ENCODE assay signal across 1 cellular context in the genomic region with DNA sequence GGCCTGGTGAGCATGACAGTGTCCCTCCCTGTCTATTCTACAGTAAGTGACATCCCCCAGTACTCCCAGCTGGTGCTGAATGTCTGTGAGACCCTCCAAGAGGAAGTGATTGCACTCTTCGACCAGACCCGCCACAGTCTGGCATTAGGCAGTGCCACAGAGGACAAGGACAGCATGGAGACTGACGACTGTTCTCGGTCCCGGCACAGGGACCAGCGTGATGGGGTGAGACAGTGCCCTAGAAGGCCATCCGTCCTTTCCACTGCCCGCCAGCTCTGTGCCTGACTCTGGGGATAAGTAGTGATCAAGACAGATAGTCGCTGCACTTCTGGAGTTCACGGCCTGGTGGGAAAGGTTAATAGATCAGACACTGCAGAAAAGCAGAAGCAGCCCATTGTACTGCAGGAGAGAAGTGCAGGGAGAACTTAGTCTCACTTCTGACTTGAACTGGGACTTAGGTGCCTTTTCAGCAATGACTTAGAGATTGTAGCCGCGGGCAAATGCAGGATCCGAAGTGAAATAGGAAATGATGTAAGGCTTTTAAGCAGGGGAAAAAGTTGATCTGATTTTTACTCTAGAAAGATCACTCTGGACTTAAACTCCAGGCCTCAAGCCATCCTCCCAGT.
TF ChIP-seq lines count a peak whose summit lies in the region.

No MANE protein-coding gene starts in this region.

TF ChIP-seq in K562, 482 proteins besides CTCF, POLR2A, EP300 and RAD21:
- TF ChIP-seq, protein P1, sequence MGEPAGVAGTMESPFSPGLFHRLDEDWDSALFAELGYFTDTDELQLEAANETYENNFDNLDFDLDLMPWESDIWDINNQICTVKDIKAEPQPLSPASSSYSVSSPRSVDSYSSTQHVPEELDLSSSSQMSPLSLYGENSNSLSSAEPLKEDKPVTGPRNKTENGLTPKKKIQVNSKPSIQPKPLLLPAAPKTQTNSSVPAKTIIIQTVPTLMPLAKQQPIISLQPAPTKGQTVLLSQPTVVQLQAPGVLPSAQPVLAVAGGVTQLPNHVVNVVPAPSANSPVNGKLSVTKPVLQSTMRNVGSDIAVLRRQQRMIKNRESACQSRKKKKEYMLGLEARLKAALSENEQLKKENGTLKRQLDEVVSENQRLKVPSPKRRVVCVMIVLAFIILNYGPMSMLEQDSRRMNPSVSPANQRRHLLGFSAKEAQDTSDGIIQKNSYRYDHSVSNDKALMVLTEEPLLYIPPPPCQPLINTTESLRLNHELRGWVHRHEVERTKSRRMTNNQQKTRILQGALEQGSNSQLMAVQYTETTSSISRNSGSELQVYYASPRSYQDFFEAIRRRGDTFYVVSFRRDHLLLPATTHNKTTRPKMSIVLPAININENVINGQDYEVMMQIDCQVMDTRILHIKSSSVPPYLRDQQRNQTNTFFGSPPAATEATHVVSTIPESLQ (CRISPR knock-in tag; IDR thresholded peaks at IDR 0.05), result no peak
- TF ChIP-seq ZNF77 (CRISPR knock-in tag; IDR thresholded peaks at IDR 0.05), result no peak
- TF ChIP-seq, protein P2, sequence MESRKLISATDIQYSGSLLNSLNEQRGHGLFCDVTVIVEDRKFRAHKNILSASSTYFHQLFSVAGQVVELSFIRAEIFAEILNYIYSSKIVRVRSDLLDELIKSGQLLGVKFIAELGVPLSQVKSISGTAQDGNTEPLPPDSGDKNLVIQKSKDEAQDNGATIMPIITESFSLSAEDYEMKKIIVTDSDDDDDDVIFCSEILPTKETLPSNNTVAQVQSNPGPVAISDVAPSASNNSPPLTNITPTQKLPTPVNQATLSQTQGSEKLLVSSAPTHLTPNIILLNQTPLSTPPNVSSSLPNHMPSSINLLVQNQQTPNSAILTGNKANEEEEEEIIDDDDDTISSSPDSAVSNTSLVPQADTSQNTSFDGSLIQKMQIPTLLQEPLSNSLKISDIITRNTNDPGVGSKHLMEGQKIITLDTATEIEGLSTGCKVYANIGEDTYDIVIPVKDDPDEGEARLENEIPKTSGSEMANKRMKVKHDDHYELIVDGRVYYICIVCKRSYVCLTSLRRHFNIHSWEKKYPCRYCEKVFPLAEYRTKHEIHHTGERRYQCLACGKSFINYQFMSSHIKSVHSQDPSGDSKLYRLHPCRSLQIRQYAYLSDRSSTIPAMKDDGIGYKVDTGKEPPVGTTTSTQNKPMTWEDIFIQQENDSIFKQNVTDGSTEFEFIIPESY (CRISPR knock-in tag; IDR thresholded peaks at IDR 0.05), result peak; percentile 26; the same call in 1 of the 2 replicates
- no peak for TF ChIP-seq ZNF583 (CRISPR knock-in tag; IDR thresholded peaks at IDR 0.05)
